In the genomic region with DNA sequence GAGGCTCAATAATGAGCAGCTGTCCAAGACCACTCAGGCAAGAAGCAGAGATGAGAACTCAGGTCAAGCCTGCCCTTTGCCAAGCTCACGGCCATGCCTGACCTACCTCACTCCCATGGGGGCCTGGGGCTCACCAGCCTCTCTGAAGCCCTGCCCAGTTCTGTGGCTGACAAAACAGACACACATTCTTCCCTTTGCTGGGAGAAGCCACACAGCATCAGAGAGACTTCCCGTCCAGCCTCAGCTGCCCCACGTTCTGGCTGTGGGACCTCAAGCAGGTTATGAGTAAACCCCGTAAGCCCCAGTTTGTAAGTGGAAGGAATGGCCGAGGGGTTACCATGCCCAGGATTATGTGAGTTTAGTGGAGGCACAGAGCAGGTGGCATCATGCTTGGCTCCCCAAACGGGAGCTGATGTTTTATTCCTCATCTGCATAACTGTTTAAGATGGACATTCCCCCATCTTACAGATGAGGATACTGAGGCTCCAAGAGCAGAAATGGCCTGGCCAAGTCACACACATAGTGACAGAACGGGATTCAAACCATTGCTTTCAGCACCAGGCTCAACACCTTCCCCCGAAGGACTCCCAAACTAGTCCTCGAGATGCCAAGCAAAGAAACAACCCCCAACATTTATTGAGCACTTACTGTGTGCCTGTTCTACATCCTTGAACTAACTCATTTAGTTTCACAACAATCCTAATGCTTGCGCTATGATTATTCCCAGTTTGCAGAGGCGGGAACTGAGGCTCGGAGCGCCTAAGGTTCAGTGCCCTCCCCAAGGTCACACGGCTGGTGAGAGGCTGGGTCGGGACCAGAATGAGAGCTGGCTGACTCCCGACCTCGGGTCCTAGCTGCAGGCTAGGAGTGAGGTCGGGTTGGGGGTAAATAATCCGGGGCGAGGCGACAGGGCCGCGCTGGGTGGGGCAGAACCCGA, we compare ENCODE assay signal across 24 cellular contexts. TPM values are rescaled to one million over a fixed set of nuclear protein-coding genes. Genes with fewer than 3 reads are reported as not detected.
DNase-seq lines count a peak whose midpoint lies in the region; ATAC-seq, FAIRE-seq and TF ChIP-seq lines count a peak whose summit lies in the region.
"Had no signal": no experiment of that assay in that cellular context is flagged by ENCODE, and none has a peak within 500 bp of the region (broad histone marks: within the 10 kb centered on the region; RNA-seq: fewer than 3 reads in every experiment).

No MANE protein-coding gene starts in this region.

- H4K91ac ChIP-seq in IMR-90 (ENCODE audit: insufficient read depth, low read depth, low read length), result peak overlapping the region; percentile 80
- H4K91ac ChIP-seq in H1 (replicated peaks; ENCODE audit: insufficient read length, low read length), result no peak overlapping the region
- no peak overlapping the region for H4K91ac ChIP-seq in trophoblast cell (ENCODE audit: low read depth, low read length)

- H3K27me3 ChIP-seq in ACC112 (ENCODE audit: insufficient read depth, low read length) (no peaks in the 10 kb centered on the region), IMR-90 (ENCODE audit: control insufficient read depth, insufficient read depth, low read length) (no peaks in the 10 kb centered on the region), H1 (replicated peaks in 1 of 4; ENCODE audit: control insufficient read depth in 3 of 4, extremely low read depth in 1 of 4, insufficient read depth in 3 of 4, low read length in 3 of 4) (peaks cover 0 to 13% (median 4%) of the 10 kb centered on the region in 4 experiments; a peak in 2 of 7 replicates), trophoblast cell (ENCODE audit: insufficient read depth, low read length) (no peaks in the 10 kb centered on the region)
- H3K27me3 ChIP-seq: body of pancreas, dorsolateral prefrontal cortex, hepatocyte, right lobe of liver had no signal

- DNase-seq in IMR-90 (no peak), H1 (ENCODE audit: low read depth in 1 of 2, low spot score in 2 of 2) (no peak), trophoblast cell (no peak), NCI-H1436 (lab: John Stamatoyannopoulos, UW) (no peak), foreskin melanocyte (no peak), ACHN (no peak)
- DNase-seq: activated CD4-positive, alpha-beta T cell treated with anti-CD3 and anti-CD28 coated beads, Interleukin-2, amount 50 U/mL, for 1 hour; activated CD4-positive, CD25-positive, alpha-beta regulatory T cell; activated T-cell treated with anti-CD3 and anti-CD28 coated beads, Interleukin-2, amount 50 U/mL, for 4 hours; cerebellar nuclear complex; dorsolateral prefrontal cortex; HCEC 1CT; right lobe of liver; stimulated activated CD4-positive, alpha-beta T cell treated with anti-CD3 and anti-CD28 coated beads, Interleukin-4, amount 100 ng/mL, for 1 hour had no signal

- H3K9ac ChIP-seq in IMR-90 (ENCODE audit: low read depth, low read length), result no peak overlapping the region
- no peak overlapping the region for H3K9ac ChIP-seq in H1 (replicated peaks in 1 of 4; ENCODE audit: extremely low read depth in 1 of 4, low read depth in 3 of 4, low read length in 3 of 4)
- no peak overlapping the region for H3K9ac ChIP-seq in trophoblast cell (ENCODE audit: low read length)

- H3K79me1 ChIP-seq in IMR-90 (ENCODE audit: low read depth in 1 of 2, low read length in 2 of 2) (peaks cover 0 to 11% of the 10 kb centered on the region in 2 experiments; a peak in 1 of 4 replicates), H1 (ENCODE audit: low read depth, low read length) (no peaks in the 10 kb centered on the region), trophoblast cell (ENCODE audit: low read length) (peaks cover 9% of the 10 kb centered on the region)

- dilution Hi-C loops in IMR-90 (cut with HindIII; ENCODE audit: low sequenced_read_pairs, unreplicated experiment), result loop anchor here (25.0 kb wide), 1 partner anchor 106 kb away; a partner anchor contains a TSS

- intact Hi-C loops in IMR-90 (cut with micrococcal nuclease), result loop anchor here (10.0 kb wide), 1 partner anchor 528 kb away; no protein-coding TSS in a partner anchor

- H4K8ac ChIP-seq in IMR-90 (ENCODE audit: low read depth in 2 of 2, low read length in 2 of 2) (peak overlapping the region in 1 of 2 experiments; percentile 2; a peak in 1 of 4 replicates), H1 (ENCODE audit: extremely low read depth, insufficient read depth, low read length) (no peak overlapping the region), trophoblast cell (ENCODE audit: low read depth, low read length) (no peak overlapping the region)

- no peaks in the 10 kb centered on the region for H3K9me3 ChIP-seq in IMR-90 (ENCODE audit: control insufficient read depth, insufficient read depth, low read length)
- no peaks in the 10 kb centered on the region for H3K9me3 ChIP-seq in H1 (ENCODE audit: insufficient read depth in 2 of 2, low read depth in 1 of 2, low read length in 1 of 2)
- no peaks in the 10 kb centered on the region for H3K9me3 ChIP-seq in trophoblast cell (ENCODE audit: insufficient read depth, low read depth, low read length)
- H3K9me3 ChIP-seq: body of pancreas, right lobe of liver had no signal

- CTCF ChIA-PET in IMR-90 (lab: Yijun Ruan, JAX) (interaction anchor here (1.0 kb wide), 1 partner anchor 111 kb away, joined by 3 read pairs; no protein-coding TSS in a partner anchor), H1 (lab: Charles Lee; ENCODE audit: partially characterized antibody) (interaction anchor here (0.6 to 38.1 kb wide), 10 partner anchors 14 to 1570 kb away, joined by 3 to 1519 read pairs (median 37); a partner anchor contains a TSS)

- H4K20me1 ChIP-seq in IMR-90 (ENCODE audit: insufficient read depth, low read length) (no peaks in the 10 kb centered on the region; the same call in 1 of the 2 replicates), H1 (replicated peaks in 1 of 2; ENCODE audit: control insufficient read depth in 1 of 2, insufficient read depth in 2 of 2, low read length in 2 of 2) (no peaks in the 10 kb centered on the region)

- POLR2A ChIA-PET in IMR-90 (lab: Charles Lee; ENCODE audit: unreplicated experiment), result no interaction called here
- POLR2A ChIA-PET in H1 (lab: Charles Lee; ENCODE audit: partially characterized antibody), result interaction anchor here (2.2 kb wide), 1 partner anchor 10 kb away, joined by 8 read pairs; no protein-coding TSS in a partner anchor

- no peak overlapping the region for H4K5ac ChIP-seq in IMR-90 (ENCODE audit: low read depth, low read length)
- H4K5ac ChIP-seq in H1 (ENCODE audit: insufficient read length, low read depth, low read length), result no peak overlapping the region

- H2BK20ac ChIP-seq in IMR-90 (ENCODE audit: low read depth, low read length) (peak overlapping the region; percentile 84), H1 (ENCODE audit: low read length) (peak overlapping the region; percentile 98; the same call in 1 of the 2 replicates)

- no peak for TF ChIP-seq EP300 in H1 (IDR thresholded peaks at IDR 0.05; ENCODE audit: borderline replicate concordance in 1 of 2, low read depth in 2 of 2, low read length in 2 of 2)

- H3K79me2 ChIP-seq in ACC112 (ENCODE audit: control insufficient read depth, insufficient read depth, low read length, unreplicated experiment), result no peaks in the 10 kb centered on the region
- H3K79me2 ChIP-seq in H1 (ENCODE audit: control insufficient read depth in 1 of 2, insufficient read depth in 2 of 2, low read length in 2 of 2), result no peaks in the 10 kb centered on the region
- no peaks in the 10 kb centered on the region for H3K79me2 ChIP-seq in trophoblast cell (ENCODE audit: control insufficient read depth, insufficient read depth, low read length, poor library complexity)
- H3K79me2 ChIP-seq: hepatocyte had no signal

- H2AK5ac ChIP-seq in IMR-90 (ENCODE audit: low read depth, low read length) (peak overlapping the region; percentile 55), H1 (ENCODE audit: low read depth, low read length) (peak overlapping the region; percentile 84; the same call in 1 of the 2 replicates), trophoblast cell (ENCODE audit: low read length) (no peak overlapping the region)

- H3K27ac ChIP-seq in ACC112 (ENCODE audit: low read depth, low read length), result no peak overlapping the region
- H3K27ac ChIP-seq in IMR-90 (ENCODE audit: insufficient read depth, low read length), result no peak overlapping the region
- H3K27ac ChIP-seq in H1 (ENCODE audit: low read depth, low read length), result no peak overlapping the region
- H3K27ac ChIP-seq in trophoblast cell (ENCODE audit: low read depth, low read length), result no peak overlapping the region
- H3K27ac ChIP-seq: body of pancreas, C4-2B, right lobe of liver had no signal

- TF ChIP-seq RAD21 in IMR-90 (IDR thresholded peaks at IDR 0.05; ENCODE audit: low read length) (no peak), H1 (IDR thresholded peaks at IDR 0.05 in 1 of 2, conservative IDR thresholded peaks at IDR 0.05 in 1 of 2; ENCODE audit: low read depth in 2 of 2, low read length in 2 of 2) (no peak)

- H2BK120ac ChIP-seq in IMR-90 (ENCODE audit: low read depth, low read length) (peak overlapping the region; percentile 78), H1 (replicated peaks; ENCODE audit: low read depth, low read length) (no peak overlapping the region), trophoblast cell (ENCODE audit: insufficient read depth, low read length, poor library complexity) (no peak overlapping the region)

- H4K12ac ChIP-seq in trophoblast cell (ENCODE audit: low read depth, low read length), result no peak overlapping the region

- H2BK12ac ChIP-seq in H1 (ENCODE audit: low read depth, low read length) (peak overlapping the region; percentile 90; the same call in 1 of the 2 replicates), trophoblast cell (ENCODE audit: low read length) (peak overlapping the region; percentile 42)

- H3K56ac ChIP-seq in IMR-90 (ENCODE audit: extremely low read depth, insufficient read depth, low read length) (no peak overlapping the region), H1 (replicated peaks; ENCODE audit: insufficient read length, low read depth, low read length) (no peak overlapping the region)

- ATAC-seq in IMR-90 (ENCODE audit: low read depth) (no peak), HG02970 (IDR thresholded peaks at IDR 0.05; ENCODE audit: low FRiP score, unreplicated experiment) (no peak)
- ATAC-seq: activated T-cell treated with anti-CD3 and anti-CD28 coated beads, Interleukin-2, amount 50 U/mL, for 4 hours; left colon had no signal

- H3K4me3 ChIP-seq in ACC112 (ENCODE audit: low read depth, low read length), result peak overlapping the region; percentile 11; the same call in 1 of the 2 replicates
- H3K4me3 ChIP-seq in IMR-90 (ENCODE audit: insufficient read depth, low read depth, low read length), result no peak overlapping the region
- H3K4me3 ChIP-seq in H1 (ENCODE audit: extremely low read depth in 1 of 4, insufficient read depth in 2 of 4, low read depth in 3 of 4, low read length in 4 of 4), result no peak overlapping the region
- no peak overlapping the region for H3K4me3 ChIP-seq in trophoblast cell (ENCODE audit: low read depth, low read length)
- H3K4me3 ChIP-seq: body of pancreas, hepatocyte, right lobe of liver had no signal

- H2AFZ ChIP-seq in ACC112 (ENCODE audit: low read length, unreplicated experiment) (no peak overlapping the region), IMR-90 (replicated peaks; ENCODE audit: low read length, poor library complexity) (peak overlapping the region; percentile 65), H1 (ENCODE audit: low read length) (no peak overlapping the region), trophoblast cell (ENCODE audit: insufficient read depth, low read length, poor library complexity) (no peak overlapping the region)
- H2AFZ ChIP-seq: hepatocyte had no signal

- TF ChIP-seq CTCF in IMR-90 (conservative IDR thresholded peaks at IDR 0.05; ENCODE audit: low read depth, low read length) (no peak), H1 (IDR thresholded peaks at IDR 0.05; ENCODE audit: control extremely low read depth in 1 of 3, insufficient read depth in 1 of 3, low read depth in 1 of 3, low read length in 3 of 3) (no peak)

- peak overlapping the region; percentile 43 for H3K23ac ChIP-seq in IMR-90 (ENCODE audit: low read depth, low read length)
- H3K23ac ChIP-seq in H1 (ENCODE audit: insufficient read length), result no peak overlapping the region
- no peak overlapping the region for H3K23ac ChIP-seq in trophoblast cell (ENCODE audit: low read length)

- WGBS in IMR-90 (ENCODE audit: extremely low coverage in 2 of 2, insufficient read length in 1 of 2), 2 experiments, result 90% methylated on average over 2 of the region's 24 CpGs; no CpG with 5 or more reads in 1 of the 2 experiments
- 89% methylated on average over 24 of the region's 24 CpGs; no CpG with 5 or more reads in 1 of the 2 experiments for WGBS in H1 (ENCODE audit: extremely low coverage in 1 of 2, insufficient coverage in 1 of 2, insufficient read length in 1 of 2, insufficient replicate concordance in 2 of 2, low coverage in 1 of 2, low lambda C conversion rate in 2 of 2, missing lambda C conversion rate in 1 of 2), 2 experiments
- no CpG with 5 or more reads among the region's 24 CpGs for WGBS in trophoblast cell (ENCODE audit: extremely low coverage, insufficient coverage, insufficient read length)

- peak overlapping the region; percentile 69; the same call in 2 of the 3 replicates for H2BK15ac ChIP-seq in IMR-90 (ENCODE audit: low read depth, low read length)
- peak overlapping the region; percentile 92; the same call in 1 of the 2 replicates for H2BK15ac ChIP-seq in H1 (ENCODE audit: low read length)

- H3K23me2 ChIP-seq in H1 (ENCODE audit: low read depth, low read length), result no peaks in the 10 kb centered on the region

- in situ Hi-C loops in IMR-90 (cut with MboI; ENCODE audit: low sequenced_read_pairs), result no loop called here
- in situ Hi-C loops in ACHN (cut with HindIII; ENCODE audit: low pct_ligation_motif_present, low pct_unique_long_range_greater_than_20kb, low sequenced_read_pairs), result loop anchor here (25.0 kb wide), 1 partner anchor 106 kb away; a partner anchor contains a TSS

- H3K4me1 ChIP-seq in ACC112 (ENCODE audit: control insufficient read depth, insufficient read depth, low read length, unreplicated experiment), result peaks cover 42% of the 10 kb centered on the region
- peaks cover 29% of the 10 kb centered on the region for H3K4me1 ChIP-seq in IMR-90 (ENCODE audit: control insufficient read depth, insufficient read depth, low read length)
- H3K4me1 ChIP-seq in H1 (replicated peaks in 1 of 4; ENCODE audit: control insufficient read depth in 3 of 4, insufficient read depth in 4 of 4, low read length in 3 of 4), result peaks cover 19 to 42% (median 22%) of the 10 kb centered on the region in 4 experiments
- H3K4me1 ChIP-seq in trophoblast cell (ENCODE audit: control insufficient read depth in 1 of 2, insufficient read depth in 2 of 2, low read length in 2 of 2), result peaks cover 13 to 19% of the 10 kb centered on the region in 2 experiments
- H3K4me1 ChIP-seq: right lobe of liver had no signal

- H3K18ac ChIP-seq in IMR-90 (ENCODE audit: low read depth, low read length) (no peak overlapping the region), H1 (ENCODE audit: extremely low read depth, low read length) (no peak overlapping the region), trophoblast cell (ENCODE audit: low read length) (no peak overlapping the region)

- H3K14ac ChIP-seq in IMR-90 (replicated peaks; ENCODE audit: low read depth, low read length) (peak overlapping the region; percentile 42), H1 (ENCODE audit: insufficient read length) (no peak overlapping the region), trophoblast cell (ENCODE audit: low read length) (no peak overlapping the region)

- TF ChIP-seq POLR2A in IMR-90 (IDR thresholded peaks at IDR 0.05; ENCODE audit: low read depth, low read length), result no peak
- TF ChIP-seq POLR2A in H1 (IDR thresholded peaks at IDR 0.05; ENCODE audit: control extremely low read depth in 1 of 2, low read depth in 2 of 2, low read length in 2 of 2), result no peak

- H3K4ac ChIP-seq in IMR-90 (ENCODE audit: low read depth, low read length), result peak overlapping the region; percentile 65
- H3K4ac ChIP-seq in H1 (replicated peaks; ENCODE audit: insufficient read length, low read depth, low read length), result no peak overlapping the region
- H3K4ac ChIP-seq in trophoblast cell (ENCODE audit: low read depth, low read length), result no peak overlapping the region

- no TSS peak for BruUV-seq in IMR-90 (replicated peaks; lab: Mats Ljungman, UMichigan)

- H2BK5ac ChIP-seq in IMR-90 (ENCODE audit: low read depth, low read length, poor library complexity, severe bottlenecking) (no peak overlapping the region), H1 (ENCODE audit: low read depth, low read length) (no peak overlapping the region), trophoblast cell (ENCODE audit: low read depth, low read length, poor library complexity) (no peak overlapping the region)

- H3K4me2 ChIP-seq in IMR-90 (ENCODE audit: low read depth, low read length), result no peak overlapping the region
- H3K4me2 ChIP-seq in H1 (ENCODE audit: insufficient read depth in 1 of 2, low read depth in 2 of 2, low read length in 2 of 2), result no peak overlapping the region
- H3K4me2 ChIP-seq in trophoblast cell (ENCODE audit: low read length), result no peak overlapping the region
- H3K4me2 ChIP-seq: hepatocyte had no signal

- no peak for FAIRE-seq in H1 (lab: Jason Lieb, UNC)
- FAIRE-seq: endometrium, frontal cortex had no signal

- H3K9me1 ChIP-seq in IMR-90 (ENCODE audit: insufficient read depth, low read length), result peaks cover 32% of the 10 kb centered on the region

- no peaks in the 10 kb centered on the region for H3K36me3 ChIP-seq in ACC112 (ENCODE audit: insufficient read depth, low read length)
- no peaks in the 10 kb centered on the region for H3K36me3 ChIP-seq in IMR-90 (ENCODE audit: control insufficient read depth, insufficient read depth, low read length)
- H3K36me3 ChIP-seq in H1 (ENCODE audit: control insufficient read depth in 2 of 4, insufficient read depth in 4 of 4, low read length in 3 of 4), result no peaks in the 10 kb centered on the region
- no peaks in the 10 kb centered on the region for H3K36me3 ChIP-seq in trophoblast cell (ENCODE audit: control insufficient read depth in 1 of 2, insufficient read depth in 2 of 2, low read length in 2 of 2)
- H3K36me3 ChIP-seq: right lobe of liver had no signal

- H2AK9ac ChIP-seq in IMR-90 (replicated peaks; ENCODE audit: low read depth, low read length, poor library complexity), result no peak overlapping the region

RNA-seq across cellular contexts. Expression of a gene that starts 49.1 kb away (rescaled TPM):
- total RNA-seq in IMR-90 (2012; rRNA removed), result under 0.01 TPM in 1 of 2 replicates, not detected in the other
- polyA plus RNA-seq in IMR-90 (2012; rRNA removed), result 0.09 TPM in 2 replicates
- 0.12 TPM in 1 of 2 replicates, not detected in the other for polyA plus RNA-seq in IMR-90 (2012; cell fraction: cytosol; rRNA removed)
- polyA plus RNA-seq in IMR-90 (2012; cell fraction: nucleus; rRNA removed; ENCODE audit: low replicate concordance), result 0.07 and 0.16 TPM in 2 replicates
- total RNA-seq in H1 (2021; fragmentation: NEBNext Ultra II Directional; extraction: Animal tissue kit (Norgen Biotek cat#: 25700)), result 0.37 and 0.52 TPM in 2 replicates
- 0.77 and 1.4 TPM in 2 replicates for polyA plus RNA-seq in H1 (2011; rRNA removed)
- 0.83 TPM for polyA plus RNA-seq in H1 (2011; cell fraction: cytosol; rRNA removed)
- polyA plus RNA-seq in H1 (2011; cell fraction: nucleus; rRNA removed), result 0.46 TPM
- polyA plus RNA-seq in H1 (2012, experiment 1 of 2), result 0.39 to 0.60 TPM (median 0.52 TPM) in 3 of 4 replicates, not detected in the other
- 0.18 TPM for polyA plus RNA-seq in H1 (2012, experiment 2 of 2)
- 0.57 TPM for polyA plus RNA-seq in H1 (2013, experiment 1 of 2)
- polyA plus RNA-seq in H1 (2013, experiment 2 of 2), result 0.99 TPM
- 1.0 and 1.1 TPM in 2 replicates for polyA minus RNA-seq in H1 (2011; rRNA and poly(A)+ RNA removed)
- not detected for polyA minus RNA-seq in H1 (2011; cell fraction: cytosol; rRNA and poly(A)+ RNA removed)
- polyA minus RNA-seq in H1 (2011; cell fraction: nucleus; rRNA and poly(A)+ RNA removed), result 0.30 TPM
- polyA plus RNA-seq in trophoblast cell (2013), result 0.30 and 0.33 TPM in 2 replicates
- total RNA-seq: G401, NCI-H460 had no signal
